25 cellular contexts compared by ENCODE assay signal in the genomic region with DNA sequence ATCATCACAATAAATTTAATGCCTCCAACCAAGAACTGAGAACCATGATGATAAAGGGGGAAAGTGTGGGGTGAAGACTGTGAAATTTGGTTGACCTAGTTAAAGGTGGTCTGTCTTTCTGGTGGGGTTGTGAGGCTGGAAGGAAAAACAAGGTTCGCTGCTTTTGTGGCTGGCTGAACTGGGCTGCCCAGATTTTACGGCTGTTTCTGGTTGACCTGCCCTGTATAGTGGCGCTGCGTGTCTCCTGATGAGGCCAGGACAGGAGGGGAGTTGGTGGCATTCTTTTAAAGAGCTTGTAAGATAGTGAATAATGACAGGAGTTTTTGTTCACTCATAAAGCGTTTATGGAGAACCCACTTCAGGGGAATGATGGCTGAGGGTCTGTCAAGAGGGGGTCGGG.
"Had no signal": no experiment of that assay in that cellular context is flagged by ENCODE, and none has a peak within 500 bp of the region (broad histone marks: within the 10 kb centered on the region; RNA-seq: fewer than 3 reads in every experiment).

No MANE protein-coding gene starts in this region.

- H3K4me1 Mint-ChIP-seq: stimulated activated effector memory CD8-positive, alpha-beta T cell treated with anti-CD3 and anti-CD28 coated beads, Interleukin-12 subunit alpha, Interleukin-12 subunit beta, amount 100 ng/mL, for 72 hours had no signal

- H3K27me3 Mint-ChIP-seq: progenitor cell of endocrine pancreas had no signal

- H3K27ac Mint-ChIP-seq: natural killer cell treated with Interleukin-12 subunit alpha and Interleukin-12 subunit beta and Interleukin-15 and Interleukin-18, amount 100 ng/mL, for 72 hours; neural progenitor cell; progenitor cell of endocrine pancreas; stimulated activated effector memory CD8-positive, alpha-beta T cell treated with anti-CD3 and anti-CD28 coated beads, Interleukin-12 subunit alpha, Interleukin-12 subunit beta, amount 100 ng/mL, for 72 hours; stimulated activated naive CD8-positive, alpha-beta T cell treated with anti-CD3 and anti-CD28 coated beads, Interleukin-15, Interleukin-2, amounts not matched to agents 100 ng/mL and 50 ng/mL, for 24 hours had no signal

- ATAC-seq: left colon; left lung; lower lobe of right lung; mucosa of descending colon; naive thymus-derived CD4-positive, alpha-beta T cell; natural killer cell treated with Interleukin-12 subunit alpha and Interleukin-12 subunit beta and Interleukin-15 and Interleukin-18, amount 100 ng/mL, for 72 hours; right cardiac atrium; stimulated activated effector memory CD8-positive, alpha-beta T cell treated with anti-CD3 and anti-CD28 coated beads, Interleukin-12 subunit alpha, Interleukin-12 subunit beta, amount 100 ng/mL, for 72 hours had no signal

- H3K36me3 Mint-ChIP-seq: stimulated activated effector memory CD8-positive, alpha-beta T cell treated with anti-CD3 and anti-CD28 coated beads, Interleukin-12 subunit alpha, Interleukin-12 subunit beta, amount 100 ng/mL, for 72 hours had no signal

- H3K4me3 Mint-ChIP-seq: naive thymus-derived CD4-positive, alpha-beta T cell; natural killer cell treated with Interleukin-12 subunit alpha and Interleukin-12 subunit beta and Interleukin-15 and Interleukin-18, amount 100 ng/mL, for 72 hours; neural progenitor cell; stimulated activated effector memory CD8-positive, alpha-beta T cell treated with anti-CD3 and anti-CD28 coated beads, Interleukin-12 subunit alpha, Interleukin-12 subunit beta, amount 100 ng/mL, for 72 hours; stimulated activated naive CD8-positive, alpha-beta T cell treated with anti-CD3 and anti-CD28 coated beads, Interleukin-15, Interleukin-2, amounts not matched to agents 100 ng/mL and 50 ng/mL, for 24 hours had no signal

- DNase-seq: head of caudate nucleus; hippocampal formation; kidney; left colon; left lung; lower lobe of right lung; mammary epithelial cell; mesenchymal stem cell; midbrain; mucosa of descending colon; naive thymus-derived CD4-positive, alpha-beta T cell; ovary; right cardiac atrium; sigmoid colon; small intestine; spleen; stimulated activated CD4-positive, alpha-beta T cell treated with anti-CD3 and anti-CD28 coated beads, Interleukin-4, amount 100 ng/mL, for 24 hours; stimulated activated naive CD4-positive, alpha-beta T cell; tibial artery; upper lobe of left lung had no signal
